ENCODE assay signal across 9 cellular contexts in genomic region chr9:17011870-17012269, GRCh38.
"Had no signal": no experiment of that assay in that cellular context is flagged by ENCODE, and none has a peak within 500 bp of the region (broad histone marks: within the 10 kb centered on the region; RNA-seq: fewer than 3 reads in every experiment).

No MANE protein-coding gene starts in this region.

- H3K4me1 ChIP-seq: HAP-1 had no signal

- H3K4me1 Mint-ChIP-seq: GM23338, H9 had no signal

- H3K36me3 ChIP-seq: HAP-1 had no signal

- H3K27ac Mint-ChIP-seq: GM23338, H9, HFFc6 had no signal

- ATAC-seq: GM23338, HCT116 had no signal

- H3K4me3 Mint-ChIP-seq: GM23338, H9, HFFc6 had no signal

- DNase-seq: GM23248, GOT3, H7, H9, HCEC 1CT, HFFc6 had no signal

- H3K27ac ChIP-seq: GM23248 had no signal

- H3K9me3 Mint-ChIP-seq: GM23338, H9, HFFc6 had no signal

- H3K9me3 ChIP-seq: HAP-1 had no signal

- H3K4me3 ChIP-seq: GM23248, GM23338, HAP-1 had no signal

- H2AFZ ChIP-seq: GM23248, GM23338 had no signal

- H3K4me2 ChIP-seq: GM23338 had no signal
